Comparison of ENCODE assay signal across 9 cellular contexts in genomic region chr1:161182214-161182613, GRCh38. TPM values are rescaled to one million over a fixed set of nuclear protein-coding genes. Genes with fewer than 3 reads are reported as not detected.
A peak's percentile ranks its signal among the peaks of the same experiment; 100 is the strongest.
DNase-seq lines count a peak whose midpoint lies in the region; ATAC-seq, FAIRE-seq and TF ChIP-seq lines count a peak whose summit lies in the region.
"Had no signal": no experiment of that assay in that cellular context is flagged by ENCODE, and none has a peak within 500 bp of the region (broad histone marks: within the 10 kb centered on the region; RNA-seq: fewer than 3 reads in every experiment).

No MANE protein-coding gene starts in this region.

- in situ Hi-C loops in GM12878 (cut with MboI), result no loop called here

- no peaks in the 10 kb centered on the region for H3K9me3 Mint-ChIP-seq in Calu3 (ENCODE audit: low read depth, unreplicated experiment)

- H3K9ac ChIP-seq in GM12878 (ENCODE audit: control insufficient read depth, insufficient read depth, low read length), result 0 out of 2 replicates have a peak overlapping the region, but pooled peaks have one; percentile 17

- FAIRE-seq in H54 (lab: Jason Lieb, UNC) (no peak), GM12878 (lab: Jason Lieb, UNC) (peak; percentile 69)

- BruUV-seq in Calu3 (replicated peaks; lab: Mats Ljungman, UMichigan) (no TSS peak), GM12878 (replicated peaks; lab: Mats Ljungman, UMichigan) (no TSS peak)

- H3K27me3 ChIP-seq in GM12878 (replicated peaks in 1 of 2; ENCODE audit: control insufficient read depth in 2 of 2, insufficient read depth in 2 of 2, low read length in 1 of 2), result no peaks in the 10 kb centered on the region
- H3K27me3 ChIP-seq: tibial artery had no signal

- POLR2A ChIA-PET in GM12878 (lab: Charles Lee), result interaction anchor here (0.7 to 2.7 kb wide), 9 partner anchors 16 to 207 kb away, joined by 3 to 17 read pairs (median 4); partner anchors contain the start of genes DEDD, NDUFS2, PPOX and USF1

- peaks cover 59% of the 10 kb centered on the region for H3K4me1 ChIP-seq in GM12878 (ENCODE audit: control insufficient read depth, insufficient read depth, low read length)

- peak overlapping the region; percentile 48 for H3K27ac Mint-ChIP-seq in Calu3 (ENCODE audit: unreplicated experiment)

- peaks cover 16% of the 10 kb centered on the region for H3K79me2 ChIP-seq in GM12878 (ENCODE audit: control insufficient read depth, insufficient read depth, low read length)

- peak overlapping the region; percentile 97 for H3K27ac ChIP-seq in GM12878 (ENCODE audit: control insufficient read depth, insufficient read depth)
- H3K27ac ChIP-seq: tibial artery had no signal

- TF ChIP-seq POLR2A in H54 (IDR thresholded peaks at IDR 0.05; ENCODE audit: low read depth, low read length), result no peak
- no peak for TF ChIP-seq POLR2A in GM12878 (IDR thresholded peaks at IDR 0.05; ENCODE audit: low read depth, low read length)

- H2AFZ ChIP-seq in GM12878 (ENCODE audit: control insufficient read depth, low read depth, low read length), result no peak overlapping the region

- TF ChIP-seq RAD21 in GM12878 (IDR thresholded peaks at IDR 0.05; ENCODE audit: insufficient read depth, low read depth, low read length), result no peak

- intact Hi-C loops in Calu3 (cut with micrococcal nuclease; ENCODE audit: unreplicated experiment), result no loop called here
- intact Hi-C loops in GM12878 (cut with micrococcal nuclease; ENCODE audit: unreplicated experiment), result no loop called here
- intact Hi-C loops in left ventricle myocardium superior (cut with micrococcal nuclease), result no loop called here

- DNase-seq in Calu3, result no peak
- peak; percentile 44 for DNase-seq in H54 (ENCODE audit: insufficient read length, low spot score)
- DNase-seq in RPMI7951 (ENCODE audit: low read depth), result peak; percentile 49
- DNase-seq in GM12878 (ENCODE audit: low read depth, low spot score), result peak; percentile 63
- peak; percentile 53 for DNase-seq in stimulated activated CD4-positive, alpha-beta T cell treated with anti-CD3 and anti-CD28 coated beads, Interleukin-4, amount 100 ng/mL, for 1 hour
- no peak for DNase-seq in NCI-H1694 treated with DMSO at 0.1 percent for 48 hours (lab: John Stamatoyannopoulos, UW)
- DNase-seq in GDM1 (lab: John Stamatoyannopoulos, UW), result no peak
- no peak for DNase-seq in left ventricle myocardium superior

- no peak overlapping the region for H3K4me3 Mint-ChIP-seq in Calu3 (ENCODE audit: low read depth, unreplicated experiment)

- ATAC-seq in GM12878 (peak; percentile 56), left ventricle myocardium superior (no peak)

- no peak overlapping the region; the same call in 1 of the 2 replicates for H3K4me3 ChIP-seq in GM12878
- H3K4me3 ChIP-seq: tibial artery had no signal

- 43% methylated on average over 1 of the region's 1 CpG for WGBS in GM12878 (ENCODE audit: insufficient coverage, insufficient replicate concordance, low lambda C conversion rate, missing lambda C conversion rate)

- H4K20me1 ChIP-seq in GM12878 (ENCODE audit: control insufficient read depth, insufficient read depth), result no peaks in the 10 kb centered on the region

- no peaks in the 10 kb centered on the region for H3K9me3 ChIP-seq in GM12878 (replicated peaks; ENCODE audit: control insufficient read depth, insufficient read depth, low read length)
- H3K9me3 ChIP-seq: tibial artery had no signal

- TF ChIP-seq CTCF in Calu3 (IDR thresholded peaks at IDR 0.05; ENCODE audit: unreplicated experiment) (no peak), GM12878 (IDR thresholded peaks at IDR 0.05 in 2 of 3, conservative IDR thresholded peaks at IDR 0.05 in 1 of 3; ENCODE audit: control insufficient read depth in 2 of 3, extremely low read depth in 1 of 3, insufficient read depth in 1 of 3, low read depth in 3 of 3, low read length in 3 of 3) (no peak)

- TF ChIP-seq EP300 in GM12878 (IDR thresholded peaks at IDR 0.05; ENCODE audit: borderline replicate concordance in 1 of 2, control insufficient read depth in 1 of 2, low read depth in 2 of 2, low read length in 2 of 2), result no peak

- CTCF ChIA-PET in Calu3 (lab: Charles Lee), result interaction anchor here (1.4 kb wide), 1 partner anchor 44 kb away, joined by 4 read pairs; the partner anchor contains the start of gene TOMM40L
- CTCF ChIA-PET in GM12878 (lab: Yijun Ruan, JAX), result interaction anchor here (0.6 to 5.6 kb wide), 18 partner anchors 11 to 200 kb away, joined by 3 to 74 read pairs (median 10); partner anchors contain the start of genes APOA2, NDUFS2, PPOX and TOMM40L

- no peaks in the 10 kb centered on the region for H3K27me3 Mint-ChIP-seq in Calu3 (ENCODE audit: unreplicated experiment)

- H3K4me2 ChIP-seq in GM12878 (ENCODE audit: control insufficient read depth, insufficient read depth), result peak overlapping the region; percentile 79

- SMC1A ChIA-PET in GM12878 (lab: Charles Lee; ENCODE audit: uncharacterized antibody, unreplicated experiment), result interaction anchor here (0.7 to 5.6 kb wide), 15 partner anchors 10 to 207 kb away, joined by 3 to 50 read pairs (median 6); partner anchors contain the start of genes APOA2, NDUFS2, PPOX and TOMM40L

- peaks cover 30% of the 10 kb centered on the region for H3K4me1 Mint-ChIP-seq in Calu3 (ENCODE audit: low read depth, unreplicated experiment)

- peaks cover 7% of the 10 kb centered on the region for H3K36me3 Mint-ChIP-seq in Calu3 (ENCODE audit: insufficient read depth, unreplicated experiment)

- RAD21 ChIA-PET in GM12878 (lab: Charles Lee; ENCODE audit: unreplicated experiment), result interaction anchor here (0.8 to 3.2 kb wide), 11 partner anchors 12 to 132 kb away, joined by 3 to 25 read pairs (median 5); partner anchors contain the start of genes ADAMTS4, NDUFS2, PPOX and SDHC

- no peaks in the 10 kb centered on the region for H3K36me3 ChIP-seq in GM12878 (ENCODE audit: control insufficient read depth in 2 of 2, insufficient read depth in 2 of 2, low read length in 1 of 2)
- H3K36me3 ChIP-seq: tibial artery had no signal

RNA-seq across cellular contexts. Expression of gene B4GALT3, which starts 4.9 kb away (rescaled TPM):
- total RNA-seq in Calu3 (2022) (51.9 and 59.2 TPM in 2 replicates), GM12878 (2014; rRNA removed) (44.7 and 48.4 TPM in 2 replicates), GM12878 (2014; rRNA removed; fragmentation: Illumina TruSeq; extraction: Trizol) (27.7 and 30.1 TPM in 2 replicates), GM12878 (2021) (36.5 and 40.2 TPM in 2 replicates), left ventricle myocardium superior (23.6 TPM)
- 13.7 and 16.7 TPM in 2 replicates for total RNA-seq in RPMI7951 (2014; rRNA removed; shearing (Covaris generic))
- total RNA-seq in GM12878 (2013; cell fraction: nucleolus; rRNA removed), result 25.3 and 32.1 TPM in 2 replicates
- 47.6 TPM for polyA plus RNA-seq in GM12878 (2011; ENCODE audit: low read depth)
- polyA plus RNA-seq in GM12878 (2011; rRNA removed) (13.4 and 28.8 TPM in 2 replicates), GM12878 (2014; fragmentation: Illumina TruSeq; extraction: Trizol) (31.5 and 45.1 TPM in 2 replicates), GM12878 (2014; fragmentation: Nextera tagmentation; extraction: Ambion mirVana) (10 to 100 TPM; 27.1 to 39.7 TPM), GM12878 (2014; rRNA removed) (57.6 and 62.3 TPM in 2 replicates), GM12878 (2016; fragmentation: Nextera tagmentation; extraction: Ambion mirVana) (10 to 100 TPM; 45.8 to 58.9 TPM)
- polyA plus RNA-seq in GM12878 (2011; cell fraction: cytosol; rRNA removed), result 42.8 and 45.3 TPM in 2 replicates
- polyA plus RNA-seq in GM12878 (2011; cell fraction: nucleus; rRNA removed), result 73.8 and 89.0 TPM in 2 replicates
- 45.0 and 48.5 TPM in 2 replicates for polyA plus RNA-seq in GM12878 (2012)
- polyA minus RNA-seq in GM12878 (2011; rRNA and poly(A)+ RNA removed), result 17.6 and 20.0 TPM in 2 replicates
- 14.8 and 17.2 TPM in 2 replicates for polyA minus RNA-seq in GM12878 (2011; cell fraction: cytosol; rRNA and poly(A)+ RNA removed)
- 19.0 and 24.4 TPM in 2 replicates for polyA minus RNA-seq in GM12878 (2011; cell fraction: nucleus; rRNA and poly(A)+ RNA removed)

RNA-seq across cellular contexts. Expression of gene PPOX, which starts 16.0 kb away (rescaled TPM):
- total RNA-seq in Calu3 (2022) (25.7 and 27.1 TPM in 2 replicates), GM12878 (2014; rRNA removed) (21.1 and 28.1 TPM in 2 replicates), GM12878 (2014; rRNA removed; fragmentation: Illumina TruSeq; extraction: Trizol) (10.9 and 12.5 TPM in 2 replicates), GM12878 (2021) (19.7 and 20.0 TPM in 2 replicates), left ventricle myocardium superior (10.7 TPM)
- 12.3 and 16.3 TPM in 2 replicates for total RNA-seq in RPMI7951 (2014; rRNA removed; shearing (Covaris generic))
- total RNA-seq in GM12878 (2013; cell fraction: nucleolus; rRNA removed), result 31.9 and 34.9 TPM in 2 replicates
- polyA plus RNA-seq in GM12878 (2011; ENCODE audit: low read depth), result 12.5 TPM
- polyA plus RNA-seq in GM12878 (2011; rRNA removed) (12.4 and 20.5 TPM in 2 replicates), GM12878 (2014; fragmentation: Illumina TruSeq; extraction: Trizol) (9.8 and 11.3 TPM in 2 replicates), GM12878 (2014; fragmentation: Nextera tagmentation; extraction: Ambion mirVana) (10 to 100 TPM in 1 of 2 experiments, 1 to 10 TPM in 1; 8.9 to 16.3 TPM), GM12878 (2014; rRNA removed) (20.6 and 21.4 TPM in 2 replicates), GM12878 (2016; fragmentation: Nextera tagmentation; extraction: Ambion mirVana) (10 to 100 TPM; 25.2 to 31.5 TPM)
- 17.9 and 25.4 TPM in 2 replicates for polyA plus RNA-seq in GM12878 (2011; cell fraction: cytosol; rRNA removed)
- polyA plus RNA-seq in GM12878 (2011; cell fraction: nucleus; rRNA removed), result 80.2 and 100 TPM in 2 replicates
- 22.1 and 24.6 TPM in 2 replicates for polyA plus RNA-seq in GM12878 (2012)
- polyA minus RNA-seq in GM12878 (2011; rRNA and poly(A)+ RNA removed), result 10.1 and 17.2 TPM in 2 replicates
- polyA minus RNA-seq in GM12878 (2011; cell fraction: cytosol; rRNA and poly(A)+ RNA removed), result 5.9 and 10.7 TPM in 2 replicates
- 18.3 and 23.5 TPM in 2 replicates for polyA minus RNA-seq in GM12878 (2011; cell fraction: nucleus; rRNA and poly(A)+ RNA removed)

RNA-seq across cellular contexts. Expression of gene ADAMTS4, which starts 16.6 kb away (rescaled TPM):
- total RNA-seq in Calu3 (2022), result not detected in 2 replicates
- total RNA-seq in RPMI7951 (2014; rRNA removed; shearing (Covaris generic)), result 5.2 and 8.3 TPM in 2 replicates
- 0.05 and 0.10 TPM in 2 replicates for total RNA-seq in GM12878 (2013; cell fraction: nucleolus; rRNA removed)
- 0.06 and 0.11 TPM in 2 replicates for total RNA-seq in GM12878 (2014; rRNA removed)
- 0.04 and 0.05 TPM in 2 replicates for total RNA-seq in GM12878 (2014; rRNA removed; fragmentation: Illumina TruSeq; extraction: Trizol)
- 0.05 and 0.13 TPM in 2 replicates for total RNA-seq in GM12878 (2021)
- polyA plus RNA-seq in GM12878 (2011; ENCODE audit: low read depth), result 0.04 TPM
- polyA plus RNA-seq in GM12878 (2011; rRNA removed), result 0.05 and 0.09 TPM in 2 replicates
- polyA plus RNA-seq in GM12878 (2011; cell fraction: cytosol; rRNA removed), result 0.03 TPM in 2 replicates
- polyA plus RNA-seq in GM12878 (2011; cell fraction: nucleus; rRNA removed), result 0.06 and 0.07 TPM in 2 replicates
- 0.05 and 0.08 TPM in 2 replicates for polyA plus RNA-seq in GM12878 (2012)
- polyA plus RNA-seq in GM12878 (2014; fragmentation: Illumina TruSeq; extraction: Trizol), result 0.01 and 0.02 TPM in 2 replicates
- polyA plus RNA-seq in GM12878 (2014; fragmentation: Nextera tagmentation; extraction: Ambion mirVana), result under 1 TPM in 1 of 2 experiments, not detected in 1; 0.07 TPM
- polyA plus RNA-seq in GM12878 (2014; rRNA removed), result 0.05 and 0.06 TPM in 2 replicates
- under 1 TPM in 1 of 2 experiments, not detected in 1; 0.03 TPM for polyA plus RNA-seq in GM12878 (2016; fragmentation: Nextera tagmentation; extraction: Ambion mirVana)
- 0.15 and 0.29 TPM in 2 replicates for polyA minus RNA-seq in GM12878 (2011; rRNA and poly(A)+ RNA removed)
- polyA minus RNA-seq in GM12878 (2011; cell fraction: cytosol; rRNA and poly(A)+ RNA removed), result 0.13 and 0.21 TPM in 2 replicates
- 0.36 and 0.67 TPM in 2 replicates for polyA minus RNA-seq in GM12878 (2011; cell fraction: nucleus; rRNA and poly(A)+ RNA removed)
- total RNA-seq in left ventricle myocardium superior, result 7.2 TPM

RNA-seq across cellular contexts. Expression of gene NDUFS2, which starts 20.0 kb away (rescaled TPM):
- total RNA-seq in Calu3 (2022), result 91.3 and 98.3 TPM in 2 replicates
- total RNA-seq in RPMI7951 (2014; rRNA removed; shearing (Covaris generic)), result 109 and 119 TPM in 2 replicates
- 61.8 and 68.8 TPM in 2 replicates for total RNA-seq in GM12878 (2013; cell fraction: nucleolus; rRNA removed)
- 160 and 182 TPM in 2 replicates for total RNA-seq in GM12878 (2014; rRNA removed)
- total RNA-seq in GM12878 (2014; rRNA removed; fragmentation: Illumina TruSeq; extraction: Trizol), result 135 and 136 TPM in 2 replicates
- total RNA-seq in GM12878 (2021), result 78.7 and 79.9 TPM in 2 replicates
- 73.6 TPM for polyA plus RNA-seq in GM12878 (2011; ENCODE audit: low read depth)
- 154 and 186 TPM in 2 replicates for polyA plus RNA-seq in GM12878 (2011; rRNA removed)
- 161 and 199 TPM in 2 replicates for polyA plus RNA-seq in GM12878 (2011; cell fraction: cytosol; rRNA removed)
- 138 and 144 TPM in 2 replicates for polyA plus RNA-seq in GM12878 (2011; cell fraction: nucleus; rRNA removed)
- 106 and 107 TPM in 2 replicates for polyA plus RNA-seq in GM12878 (2012)
- polyA plus RNA-seq in GM12878 (2014; fragmentation: Illumina TruSeq; extraction: Trizol), result 135 and 147 TPM in 2 replicates
- 10 to 100 TPM; 66.5 to 93.9 TPM for polyA plus RNA-seq in GM12878 (2014; fragmentation: Nextera tagmentation; extraction: Ambion mirVana)
- polyA plus RNA-seq in GM12878 (2014; rRNA removed), result 186 and 190 TPM in 2 replicates
- polyA plus RNA-seq in GM12878 (2016; fragmentation: Nextera tagmentation; extraction: Ambion mirVana), result 100 to 1,000 TPM; 203 to 215 TPM
- 145 and 211 TPM in 2 replicates for polyA minus RNA-seq in GM12878 (2011; rRNA and poly(A)+ RNA removed)
- polyA minus RNA-seq in GM12878 (2011; cell fraction: cytosol; rRNA and poly(A)+ RNA removed), result 48.6 and 58.0 TPM in 2 replicates
- polyA minus RNA-seq in GM12878 (2011; cell fraction: nucleus; rRNA and poly(A)+ RNA removed), result 58.3 and 81.3 TPM in 2 replicates
- total RNA-seq in left ventricle myocardium superior, result 335 TPM

RNA-seq across cellular contexts. Expression of gene USP21, which starts 22.9 kb away (rescaled TPM):
- total RNA-seq in Calu3 (2022), result 35.8 and 40.9 TPM in 2 replicates
- total RNA-seq in RPMI7951 (2014; rRNA removed; shearing (Covaris generic)), result 4.4 and 9.3 TPM in 2 replicates
- 29.8 and 30.0 TPM in 2 replicates for total RNA-seq in GM12878 (2013; cell fraction: nucleolus; rRNA removed)
- 11.2 and 12.2 TPM in 2 replicates for total RNA-seq in GM12878 (2014; rRNA removed)
- 3.2 and 4.0 TPM in 2 replicates for total RNA-seq in GM12878 (2014; rRNA removed; fragmentation: Illumina TruSeq; extraction: Trizol)
- 23.7 and 28.6 TPM in 2 replicates for total RNA-seq in GM12878 (2021)
- 10.6 TPM for polyA plus RNA-seq in GM12878 (2011; ENCODE audit: low read depth)
- polyA plus RNA-seq in GM12878 (2011; rRNA removed), result 10.1 and 14.3 TPM in 2 replicates
- 23.1 and 27.3 TPM in 2 replicates for polyA plus RNA-seq in GM12878 (2011; cell fraction: cytosol; rRNA removed)
- 129 and 139 TPM in 2 replicates for polyA plus RNA-seq in GM12878 (2011; cell fraction: nucleus; rRNA removed)
- polyA plus RNA-seq in GM12878 (2012), result 15.7 and 16.8 TPM in 2 replicates
- 17.6 and 18.8 TPM in 2 replicates for polyA plus RNA-seq in GM12878 (2014; fragmentation: Illumina TruSeq; extraction: Trizol)
- 1 to 10 TPM; 3.2 to 8.3 TPM for polyA plus RNA-seq in GM12878 (2014; fragmentation: Nextera tagmentation; extraction: Ambion mirVana)
- 26.9 and 29.8 TPM in 2 replicates for polyA plus RNA-seq in GM12878 (2014; rRNA removed)
- 10 to 100 TPM; 19.4 to 21.9 TPM for polyA plus RNA-seq in GM12878 (2016; fragmentation: Nextera tagmentation; extraction: Ambion mirVana)
- polyA minus RNA-seq in GM12878 (2011; rRNA and poly(A)+ RNA removed), result 10.1 and 12.7 TPM in 2 replicates
- 6.1 and 12.3 TPM in 2 replicates for polyA minus RNA-seq in GM12878 (2011; cell fraction: cytosol; rRNA and poly(A)+ RNA removed)
- 25.9 and 34.9 TPM in 2 replicates for polyA minus RNA-seq in GM12878 (2011; cell fraction: nucleus; rRNA and poly(A)+ RNA removed)
- 22.9 TPM for total RNA-seq in left ventricle myocardium superior

Comparison
In these comparisons a context has a peak if more than half of its experiments do, and no peak if none do; other contexts are left out.
1. DNase-seq: peak in H54 (single experiment), RPMI7951 (single experiment), GM12878 (single experiment) and stimulated activated CD4-positive, alpha-beta T cell treated with anti-CD3 and anti-CD28 coated beads, Interleukin-4, amount 100 ng/mL, for 1 hour (single experiment); none in Calu3 (single experiment), NCI-H1694 treated with DMSO at 0.1 percent for 48 hours (single experiment), GDM1 (single experiment) and left ventricle myocardium superior (single experiment).